Comparison of ENCODE assay signal across 1 cellular context in the genomic region with DNA sequence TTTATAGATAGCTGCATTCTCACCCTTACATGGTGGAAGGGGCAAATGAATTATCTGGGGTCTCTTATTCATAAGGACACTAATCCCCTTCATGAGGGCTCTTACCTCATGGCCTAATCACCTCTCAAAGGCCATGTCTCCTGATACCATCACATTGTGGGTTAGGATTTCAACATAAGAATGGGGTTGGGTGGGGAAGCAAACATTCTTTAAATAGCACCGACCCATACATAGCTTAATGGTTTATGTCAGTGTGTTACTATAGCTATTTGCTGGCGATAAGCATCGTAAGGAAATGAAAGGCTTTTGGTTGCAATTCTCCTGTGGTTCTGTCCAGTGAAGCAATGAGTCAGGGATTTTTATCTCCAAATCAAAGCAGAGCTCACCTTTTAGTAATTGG.
A peak's percentile ranks its signal among the peaks of the same experiment; 100 is the strongest.
TF ChIP-seq lines count a peak whose summit lies in the region.

No MANE protein-coding gene starts in this region.

TF ChIP-seq in HepG2, 621 proteins besides CTCF, POLR2A, EP300 and RAD21 (continued from another document):
- TF ChIP-seq, protein P1, sequence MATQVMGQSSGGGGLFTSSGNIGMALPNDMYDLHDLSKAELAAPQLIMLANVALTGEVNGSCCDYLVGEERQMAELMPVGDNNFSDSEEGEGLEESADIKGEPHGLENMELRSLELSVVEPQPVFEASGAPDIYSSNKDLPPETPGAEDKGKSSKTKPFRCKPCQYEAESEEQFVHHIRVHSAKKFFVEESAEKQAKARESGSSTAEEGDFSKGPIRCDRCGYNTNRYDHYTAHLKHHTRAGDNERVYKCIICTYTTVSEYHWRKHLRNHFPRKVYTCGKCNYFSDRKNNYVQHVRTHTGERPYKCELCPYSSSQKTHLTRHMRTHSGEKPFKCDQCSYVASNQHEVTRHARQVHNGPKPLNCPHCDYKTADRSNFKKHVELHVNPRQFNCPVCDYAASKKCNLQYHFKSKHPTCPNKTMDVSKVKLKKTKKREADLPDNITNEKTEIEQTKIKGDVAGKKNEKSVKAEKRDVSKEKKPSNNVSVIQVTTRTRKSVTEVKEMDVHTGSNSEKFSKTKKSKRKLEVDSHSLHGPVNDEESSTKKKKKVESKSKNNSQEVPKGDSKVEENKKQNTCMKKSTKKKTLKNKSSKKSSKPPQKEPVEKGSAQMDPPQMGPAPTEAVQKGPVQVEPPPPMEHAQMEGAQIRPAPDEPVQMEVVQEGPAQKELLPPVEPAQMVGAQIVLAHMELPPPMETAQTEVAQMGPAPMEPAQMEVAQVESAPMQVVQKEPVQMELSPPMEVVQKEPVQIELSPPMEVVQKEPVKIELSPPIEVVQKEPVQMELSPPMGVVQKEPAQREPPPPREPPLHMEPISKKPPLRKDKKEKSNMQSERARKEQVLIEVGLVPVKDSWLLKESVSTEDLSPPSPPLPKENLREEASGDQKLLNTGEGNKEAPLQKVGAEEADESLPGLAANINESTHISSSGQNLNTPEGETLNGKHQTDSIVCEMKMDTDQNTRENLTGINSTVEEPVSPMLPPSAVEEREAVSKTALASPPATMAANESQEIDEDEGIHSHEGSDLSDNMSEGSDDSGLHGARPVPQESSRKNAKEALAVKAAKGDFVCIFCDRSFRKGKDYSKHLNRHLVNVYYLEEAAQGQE (IDR thresholded peaks at IDR 0.05; ENCODE audit: borderline replicate concordance in 1 of 2, low read depth in 1 of 2, low read length in 2 of 2) = no peak
- TF ChIP-seq NR2F6 (IDR thresholded peaks at IDR 0.05) (peak; percentile 23; the same call in 1 of the 2 replicates), NR2F6 (CRISPR knock-in tag; IDR thresholded peaks at IDR 0.05) (0 out of 2 replicates have a peak, but pooled peaks have one; percentile 20), CENPT (CRISPR knock-in tag; IDR thresholded peaks at IDR 0.05; ENCODE audit: low read depth) (no peak), ATF5 (CRISPR knock-in tag; IDR thresholded peaks at IDR 0.05; ENCODE audit: low read depth) (no peak), ZSCAN22 (CRISPR knock-in tag; IDR thresholded peaks at IDR 0.05) (no peak), TEAD2 (CRISPR knock-in tag; IDR thresholded peaks at IDR 0.05) (no peak), ZNF510 (CRISPR knock-in tag; IDR thresholded peaks at IDR 0.05; ENCODE audit: low read depth) (no peak), ZNF138 (CRISPR knock-in tag; IDR thresholded peaks at IDR 0.05; ENCODE audit: low read depth) (no peak), TCF7 (IDR thresholded peaks at IDR 0.05; ENCODE audit: low read depth) (peak; percentile 55; the same call in 1 of the 2 replicates), SP5 (CRISPR knock-in tag; IDR thresholded peaks at IDR 0.05; ENCODE audit: borderline replicate concordance, low read depth) (peak; percentile 42; the same call in 1 of the 2 replicates), FOSL2 (CRISPR knock-in tag; IDR thresholded peaks at IDR 0.05) (peak; percentile 41; the same call in 1 of the 2 replicates), ZNF121 (CRISPR knock-in tag; IDR thresholded peaks at IDR 0.05) (no peak), PLRG1 (conservative IDR thresholded peaks at IDR 0.05) (no peak), ZNF503 (CRISPR knock-in tag; IDR thresholded peaks at IDR 0.05) (no peak), ZNF318 (CRISPR knock-in tag; IDR thresholded peaks at IDR 0.05) (no peak), NFYB (CRISPR knock-in tag; IDR thresholded peaks at IDR 0.05) (no peak), ZFP62 (CRISPR knock-in tag; IDR thresholded peaks at IDR 0.05) (no peak), ZSCAN20 (CRISPR knock-in tag; IDR thresholded peaks at IDR 0.05; ENCODE audit: borderline replicate concordance) (no peak), CCAR2 (optimal IDR thresholded peaks at IDR 0.05; ENCODE audit: low read depth, low read length) (no peak), HOXA3 (CRISPR knock-in tag; IDR thresholded peaks at IDR 0.05) (no peak), MAFK (conservative IDR thresholded peaks at IDR 0.05 in 1 of 2, IDR thresholded peaks at IDR 0.05 in 1 of 2; ENCODE audit: low read length in 2 of 2) (no peak), NFATC3 (CRISPR knock-in tag; IDR thresholded peaks at IDR 0.05) (no peak), HMGA1 (CRISPR knock-in tag; conservative IDR thresholded peaks at IDR 0.05) (no peak), HNRNPLL (IDR thresholded peaks at IDR 0.05; ENCODE audit: low read depth, low read length, poor library complexity, severe bottlenecking) (no peak)
- TF ChIP-seq, protein P2, sequence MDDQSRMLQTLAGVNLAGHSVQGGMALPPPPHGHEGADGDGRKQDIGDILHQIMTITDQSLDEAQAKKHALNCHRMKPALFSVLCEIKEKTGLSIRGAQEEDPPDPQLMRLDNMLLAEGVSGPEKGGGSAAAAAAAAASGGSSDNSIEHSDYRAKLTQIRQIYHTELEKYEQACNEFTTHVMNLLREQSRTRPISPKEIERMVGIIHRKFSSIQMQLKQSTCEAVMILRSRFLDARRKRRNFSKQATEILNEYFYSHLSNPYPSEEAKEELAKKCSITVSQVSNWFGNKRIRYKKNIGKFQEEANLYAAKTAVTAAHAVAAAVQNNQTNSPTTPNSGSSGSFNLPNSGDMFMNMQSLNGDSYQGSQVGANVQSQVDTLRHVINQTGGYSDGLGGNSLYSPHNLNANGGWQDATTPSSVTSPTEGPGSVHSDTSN (CRISPR knock-in tag; IDR thresholded peaks at IDR 0.05; ENCODE audit: borderline replicate concordance) = no peak
- TF ChIP-seq, protein P3, sequence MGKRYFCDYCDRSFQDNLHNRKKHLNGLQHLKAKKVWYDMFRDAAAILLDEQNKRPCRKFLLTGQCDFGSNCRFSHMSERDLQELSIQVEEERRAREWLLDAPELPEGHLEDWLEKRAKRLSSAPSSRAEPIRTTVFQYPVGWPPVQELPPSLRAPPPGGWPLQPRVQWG (CRISPR knock-in tag; IDR thresholded peaks at IDR 0.05; ENCODE audit: borderline replicate concordance, low read depth) = no peak
- TF ChIP-seq, protein P4, sequence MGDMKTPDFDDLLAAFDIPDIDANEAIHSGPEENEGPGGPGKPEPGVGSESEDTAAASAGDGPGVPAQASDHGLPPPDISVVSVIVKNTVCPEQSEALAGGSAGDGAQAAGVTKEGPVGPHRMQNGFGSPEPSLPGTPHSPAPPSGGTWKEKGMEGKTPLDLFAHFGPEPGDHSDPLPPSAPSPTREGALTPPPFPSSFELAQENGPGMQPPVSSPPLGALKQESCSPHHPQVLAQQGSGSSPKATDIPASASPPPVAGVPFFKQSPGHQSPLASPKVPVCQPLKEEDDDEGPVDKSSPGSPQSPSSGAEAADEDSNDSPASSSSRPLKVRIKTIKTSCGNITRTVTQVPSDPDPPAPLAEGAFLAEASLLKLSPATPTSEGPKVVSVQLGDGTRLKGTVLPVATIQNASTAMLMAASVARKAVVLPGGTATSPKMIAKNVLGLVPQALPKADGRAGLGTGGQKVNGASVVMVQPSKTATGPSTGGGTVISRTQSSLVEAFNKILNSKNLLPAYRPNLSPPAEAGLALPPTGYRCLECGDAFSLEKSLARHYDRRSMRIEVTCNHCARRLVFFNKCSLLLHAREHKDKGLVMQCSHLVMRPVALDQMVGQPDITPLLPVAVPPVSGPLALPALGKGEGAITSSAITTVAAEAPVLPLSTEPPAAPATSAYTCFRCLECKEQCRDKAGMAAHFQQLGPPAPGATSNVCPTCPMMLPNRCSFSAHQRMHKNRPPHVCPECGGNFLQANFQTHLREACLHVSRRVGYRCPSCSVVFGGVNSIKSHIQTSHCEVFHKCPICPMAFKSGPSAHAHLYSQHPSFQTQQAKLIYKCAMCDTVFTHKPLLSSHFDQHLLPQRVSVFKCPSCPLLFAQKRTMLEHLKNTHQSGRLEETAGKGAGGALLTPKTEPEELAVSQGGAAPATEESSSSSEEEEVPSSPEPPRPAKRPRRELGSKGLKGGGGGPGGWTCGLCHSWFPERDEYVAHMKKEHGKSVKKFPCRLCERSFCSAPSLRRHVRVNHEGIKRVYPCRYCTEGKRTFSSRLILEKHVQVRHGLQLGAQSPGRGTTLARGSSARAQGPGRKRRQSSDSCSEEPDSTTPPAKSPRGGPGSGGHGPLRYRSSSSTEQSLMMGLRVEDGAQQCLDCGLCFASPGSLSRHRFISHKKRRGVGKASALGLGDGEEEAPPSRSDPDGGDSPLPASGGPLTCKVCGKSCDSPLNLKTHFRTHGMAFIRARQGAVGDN (CRISPR knock-in tag; IDR thresholded peaks at IDR 0.05) = no peak
- TF ChIP-seq, protein P5, sequence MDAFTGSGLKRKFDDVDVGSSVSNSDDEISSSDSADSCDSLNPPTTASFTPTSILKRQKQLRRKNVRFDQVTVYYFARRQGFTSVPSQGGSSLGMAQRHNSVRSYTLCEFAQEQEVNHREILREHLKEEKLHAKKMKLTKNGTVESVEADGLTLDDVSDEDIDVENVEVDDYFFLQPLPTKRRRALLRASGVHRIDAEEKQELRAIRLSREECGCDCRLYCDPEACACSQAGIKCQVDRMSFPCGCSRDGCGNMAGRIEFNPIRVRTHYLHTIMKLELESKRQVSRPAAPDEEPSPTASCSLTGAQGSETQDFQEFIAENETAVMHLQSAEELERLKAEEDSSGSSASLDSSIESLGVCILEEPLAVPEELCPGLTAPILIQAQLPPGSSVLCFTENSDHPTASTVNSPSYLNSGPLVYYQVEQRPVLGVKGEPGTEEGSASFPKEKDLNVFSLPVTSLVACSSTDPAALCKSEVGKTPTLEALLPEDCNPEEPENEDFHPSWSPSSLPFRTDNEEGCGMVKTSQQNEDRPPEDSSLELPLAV (CRISPR knock-in tag; conservative IDR thresholded peaks at IDR 0.05; ENCODE audit: low read depth) = no peak
